In genomic region chr19:44212250-44212864, GRCh38 we compare ENCODE assay signal across 8 cellular contexts. TPM values are rescaled to one million over a fixed set of nuclear protein-coding genes. Genes with fewer than 3 reads are reported as not detected.
DNase-seq lines count a peak whose midpoint lies in the region; ATAC-seq, FAIRE-seq and TF ChIP-seq lines count a peak whose summit lies in the region.

TSS of gene ZNF227 (plus strand) at chr19:44212532. CDS start at chr19:44217793, 5,261 bp downstream.

- H3K27ac Mint-ChIP-seq in activated CD4-positive, alpha-beta T cell treated with anti-CD3 and anti-CD28 coated beads for 36 hours = peak within 1 kb of the TSS; percentile 92
- peak within 1 kb of the TSS; percentile 90 for H3K27ac Mint-ChIP-seq in chondrocyte (ENCODE audit: unreplicated experiment)

- H3K27me3 Mint-ChIP-seq in activated CD4-positive, alpha-beta T cell treated with anti-CD3 and anti-CD28 coated beads for 36 hours = no peaks in the 10 kb centered on the region
- no peaks in the 10 kb centered on the region for H3K27me3 Mint-ChIP-seq in chondrocyte (ENCODE audit: low read depth)

- peak; percentile 77 for ATAC-seq in HG03159 (IDR thresholded peaks at IDR 0.05; ENCODE audit: unreplicated experiment)
- ATAC-seq in activated CD4-positive, alpha-beta T cell treated with anti-CD3 and anti-CD28 coated beads for 36 hours = peak; percentile 98

- no peak for TF ChIP-seq CTCF in chondrocyte (IDR thresholded peaks at IDR 0.05)

- POLR2A ChIA-PET in activated CD4-positive, alpha-beta T cell treated with anti-CD3 and anti-CD28 coated beads for 36 hours (lab: Charles Lee) = interaction anchor here (0.6 to 0.9 kb wide), 2 partner anchors 48 to 234 kb away, joined by 3 to 4 read pairs; partner anchors contain the start of gene ZNF226

- DNase-seq in NCI-H345 treated with DMSO at 0.1 percent for 48 hours (lab: John Stamatoyannopoulos, UW; ENCODE audit: unreplicated experiment) (peak; percentile 70), chondrocyte (ENCODE audit: low spot score) (peak; percentile 95), islet precursor cell (peak; percentile 95)
- DNase-seq in activated CD4-positive, alpha-beta T cell treated with anti-CD3 and anti-CD28 coated beads for 36 hours = peak; percentile 90
- DNase-seq in stimulated activated CD4-positive, alpha-beta T cell treated with anti-CD3 and anti-CD28 coated beads, Interleukin-12 subunit alpha, Interleukin-12 subunit beta, amount 100 ng/mL, for 4 hours = peak; percentile 75

- intact Hi-C loops in activated CD4-positive, alpha-beta T cell treated with anti-CD3 and anti-CD28 coated beads for 36 hours (cut with DNase I, micrococcal nuclease) = loop anchor here (1.0 to 2.0 kb wide), 14 partner anchors 47 to 288 kb away; partner anchors contain the start of genes ZNF230 (in 2 of the 2), ZNF235 (in 2 of the 2), ZNF180 (in 1 of the 2) and ZNF221 (in 1 of the 2)

- peaks cover 22% of the 10 kb centered on the region for H3K4me1 Mint-ChIP-seq in activated CD4-positive, alpha-beta T cell treated with anti-CD3 and anti-CD28 coated beads for 36 hours
- peaks cover 19% of the 10 kb centered on the region for H3K4me1 Mint-ChIP-seq in chondrocyte (ENCODE audit: low read depth)

- FAIRE-seq in A204.1 (lab: Jason Lieb, UNC) = peak; percentile 99

- peaks cover 7% of the 10 kb centered on the region for H3K9me3 Mint-ChIP-seq in activated CD4-positive, alpha-beta T cell treated with anti-CD3 and anti-CD28 coated beads for 36 hours (ENCODE audit: low read depth)
- peaks cover 2% of the 10 kb centered on the region for H3K9me3 Mint-ChIP-seq in chondrocyte (ENCODE audit: low read depth)

- peak within 1 kb of the TSS; percentile 90 for H3K4me3 Mint-ChIP-seq in activated CD4-positive, alpha-beta T cell treated with anti-CD3 and anti-CD28 coated beads for 36 hours
- H3K4me3 Mint-ChIP-seq in chondrocyte (ENCODE audit: unreplicated experiment) = peak within 1 kb of the TSS; percentile 86

- peak; percentile 71 for TF ChIP-seq POLR2A in GM18526 (IDR thresholded peaks at IDR 0.05; ENCODE audit: extremely low read depth, insufficient read length)

- H3K36me3 Mint-ChIP-seq in activated CD4-positive, alpha-beta T cell treated with anti-CD3 and anti-CD28 coated beads for 36 hours (ENCODE audit: low read depth) = peaks cover 34% of the 10 kb centered on the region
- peaks cover 6% of the 10 kb centered on the region for H3K36me3 Mint-ChIP-seq in chondrocyte (ENCODE audit: low read depth)

- CTCF ChIA-PET in activated CD4-positive, alpha-beta T cell treated with anti-CD3 and anti-CD28 coated beads for 36 hours (lab: Charles Lee) = interaction anchor here (0.5 to 0.6 kb wide), 2 partner anchors 117 to 617 kb away, joined by 3 read pairs; no protein-coding TSS in a partner anchor

RNA-seq across cellular contexts. Expression of gene ZNF227, which starts in this region (rescaled TPM):
- 10 to 100 TPM; 19.4 to 20.6 TPM for total RNA-seq in activated CD4-positive, alpha-beta T cell treated with anti-CD3 and anti-CD28 coated beads for 36 hours
- total RNA-seq in chondrocyte = 12.2 to 20.2 TPM (median 15.2 TPM) in 3 replicates

Comparison
In these comparisons a context has a peak if more than half of its experiments do, and no peak if none do; other contexts are left out.
1. Peak in every context shown above with its lines: DNase-seq and ATAC-seq.